ENCODE assay signal across 1 cellular context in the genomic region with DNA sequence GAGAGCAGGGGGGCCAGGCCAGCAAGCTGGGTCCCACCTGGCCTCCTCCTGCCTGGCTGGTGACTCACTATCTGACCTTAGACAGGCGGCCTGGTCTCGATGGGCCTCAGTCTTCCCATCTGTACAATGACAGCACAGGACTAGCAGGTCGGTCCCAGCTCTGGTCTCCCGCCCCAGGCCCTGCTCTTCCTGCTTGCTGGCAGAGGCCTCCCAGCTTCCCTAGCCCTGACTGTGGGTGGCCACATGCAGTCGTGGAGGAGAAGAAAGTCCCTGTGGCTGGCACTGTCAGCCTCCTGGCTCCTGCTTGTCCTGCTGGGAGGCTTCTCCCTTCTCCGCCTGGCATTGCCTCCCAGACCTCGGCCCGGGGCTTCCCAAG.
TF ChIP-seq lines count a peak whose summit lies in the region.

No MANE protein-coding gene starts in this region.

TF ChIP-seq in GM23338, 12 proteins besides CTCF, POLR2A, EP300 and RAD21 (continued from another document):
- no peak for TF ChIP-seq POLR2AphosphoS5 (IDR thresholded peaks at IDR 0.05; ENCODE audit: low read depth)
